ENCODE assay signal across 1 cellular context in the genomic region with DNA sequence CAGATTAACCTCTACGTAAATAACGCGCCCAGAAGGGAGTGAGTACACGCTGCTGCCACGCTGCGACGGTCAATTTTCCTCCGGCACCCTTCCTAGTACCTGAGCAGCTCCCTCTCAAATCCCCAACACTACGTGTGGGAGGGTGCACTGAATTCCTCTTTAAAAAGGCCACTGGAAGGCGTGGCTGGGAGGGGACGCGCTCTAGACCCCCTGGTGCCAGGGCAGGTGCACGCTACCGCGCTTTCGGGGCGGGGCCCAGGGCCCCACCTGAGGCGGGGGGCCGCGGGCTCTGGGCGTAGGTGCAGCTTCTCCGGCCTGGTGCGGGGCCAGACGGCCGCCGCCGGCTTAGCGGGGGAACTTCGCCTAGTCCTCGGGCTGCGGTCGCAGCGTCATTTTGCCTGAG.
TF ChIP-seq lines count a peak whose summit lies in the region.

No MANE protein-coding gene starts in this region.

TF ChIP-seq in K562, 482 proteins besides CTCF, POLR2A, EP300 and RAD21 (continued from another document):
- TF ChIP-seq, protein P1, sequence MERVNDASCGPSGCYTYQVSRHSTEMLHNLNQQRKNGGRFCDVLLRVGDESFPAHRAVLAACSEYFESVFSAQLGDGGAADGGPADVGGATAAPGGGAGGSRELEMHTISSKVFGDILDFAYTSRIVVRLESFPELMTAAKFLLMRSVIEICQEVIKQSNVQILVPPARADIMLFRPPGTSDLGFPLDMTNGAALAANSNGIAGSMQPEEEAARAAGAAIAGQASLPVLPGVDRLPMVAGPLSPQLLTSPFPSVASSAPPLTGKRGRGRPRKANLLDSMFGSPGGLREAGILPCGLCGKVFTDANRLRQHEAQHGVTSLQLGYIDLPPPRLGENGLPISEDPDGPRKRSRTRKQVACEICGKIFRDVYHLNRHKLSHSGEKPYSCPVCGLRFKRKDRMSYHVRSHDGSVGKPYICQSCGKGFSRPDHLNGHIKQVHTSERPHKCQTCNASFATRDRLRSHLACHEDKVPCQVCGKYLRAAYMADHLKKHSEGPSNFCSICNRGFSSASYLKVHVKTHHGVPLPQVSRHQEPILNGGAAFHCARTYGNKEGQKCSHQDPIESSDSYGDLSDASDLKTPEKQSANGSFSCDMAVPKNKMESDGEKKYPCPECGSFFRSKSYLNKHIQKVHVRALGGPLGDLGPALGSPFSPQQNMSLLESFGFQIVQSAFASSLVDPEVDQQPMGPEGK (CRISPR knock-in tag; IDR thresholded peaks at IDR 0.05; ENCODE audit: borderline replicate concordance): 0 out of 2 replicates have a peak, but pooled peaks have one; percentile 17
- TF ChIP-seq, protein P2, sequence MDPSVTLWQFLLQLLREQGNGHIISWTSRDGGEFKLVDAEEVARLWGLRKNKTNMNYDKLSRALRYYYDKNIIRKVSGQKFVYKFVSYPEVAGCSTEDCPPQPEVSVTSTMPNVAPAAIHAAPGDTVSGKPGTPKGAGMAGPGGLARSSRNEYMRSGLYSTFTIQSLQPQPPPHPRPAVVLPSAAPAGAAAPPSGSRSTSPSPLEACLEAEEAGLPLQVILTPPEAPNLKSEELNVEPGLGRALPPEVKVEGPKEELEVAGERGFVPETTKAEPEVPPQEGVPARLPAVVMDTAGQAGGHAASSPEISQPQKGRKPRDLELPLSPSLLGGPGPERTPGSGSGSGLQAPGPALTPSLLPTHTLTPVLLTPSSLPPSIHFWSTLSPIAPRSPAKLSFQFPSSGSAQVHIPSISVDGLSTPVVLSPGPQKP (CRISPR knock-in tag; IDR thresholded peaks at IDR 0.05): no peak
- TF ChIP-seq, protein P3, sequence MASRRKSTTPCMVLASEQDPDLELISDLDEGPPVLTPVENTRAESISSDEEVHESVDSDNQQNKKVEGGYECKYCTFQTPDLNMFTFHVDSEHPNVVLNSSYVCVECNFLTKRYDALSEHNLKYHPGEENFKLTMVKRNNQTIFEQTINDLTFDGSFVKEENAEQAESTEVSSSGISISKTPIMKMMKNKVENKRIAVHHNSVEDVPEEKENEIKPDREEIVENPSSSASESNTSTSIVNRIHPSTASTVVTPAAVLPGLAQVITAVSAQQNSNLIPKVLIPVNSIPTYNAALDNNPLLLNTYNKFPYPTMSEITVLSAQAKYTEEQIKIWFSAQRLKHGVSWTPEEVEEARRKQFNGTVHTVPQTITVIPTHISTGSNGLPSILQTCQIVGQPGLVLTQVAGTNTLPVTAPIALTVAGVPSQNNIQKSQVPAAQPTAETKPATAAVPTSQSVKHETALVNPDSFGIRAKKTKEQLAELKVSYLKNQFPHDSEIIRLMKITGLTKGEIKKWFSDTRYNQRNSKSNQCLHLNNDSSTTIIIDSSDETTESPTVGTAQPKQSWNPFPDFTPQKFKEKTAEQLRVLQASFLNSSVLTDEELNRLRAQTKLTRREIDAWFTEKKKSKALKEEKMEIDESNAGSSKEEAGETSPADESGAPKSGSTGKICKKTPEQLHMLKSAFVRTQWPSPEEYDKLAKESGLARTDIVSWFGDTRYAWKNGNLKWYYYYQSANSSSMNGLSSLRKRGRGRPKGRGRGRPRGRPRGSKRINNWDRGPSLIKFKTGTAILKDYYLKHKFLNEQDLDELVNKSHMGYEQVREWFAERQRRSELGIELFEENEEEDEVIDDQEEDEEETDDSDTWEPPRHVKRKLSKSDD (conservative IDR thresholded peaks at IDR 0.05; ENCODE audit: low read length): 0 out of 2 replicates have a peak, but pooled peaks have one; percentile 50
- TF ChIP-seq ZFX (CRISPR knock-in tag; IDR thresholded peaks at IDR 0.05) (peak; percentile 89), NFATC3 (IDR thresholded peaks at IDR 0.05) (no peak), SIN3A (IDR thresholded peaks at IDR 0.05; ENCODE audit: borderline replicate concordance in 2 of 2, control insufficient read depth in 1 of 2, low read depth in 2 of 2, low read length in 2 of 2) (0 out of 4 replicates have a peak, but pooled peaks of 1 of the 2 experiments have one; percentile 45), ZNF143 (CRISPR knock-in tag; IDR thresholded peaks at IDR 0.05) (peak; percentile 51; the same call in 1 of the 2 replicates), KLF13 (tag; IDR thresholded peaks at IDR 0.05; ENCODE audit: borderline replicate concordance, low read depth) (0 out of 2 replicates have a peak, but pooled peaks have one; percentile 18), SPI1 (IDR thresholded peaks at IDR 0.05; ENCODE audit: borderline replicate concordance, low read depth, low read length) (no peak), GATAD2A (IDR thresholded peaks at IDR 0.05) (0 out of 2 replicates have a peak, but pooled peaks have one; percentile 7), POLR2B (IDR thresholded peaks at IDR 0.05; ENCODE audit: low read depth, partially characterized antibody) (peak; percentile 46), MYC (IDR thresholded peaks at IDR 0.05; ENCODE audit: low read depth, low read length) (peak; percentile 67; the same call in 1 of the 2 replicates), MYC (CRISPR knock-in tag; IDR thresholded peaks at IDR 0.05; ENCODE audit: borderline replicate concordance, low read depth) (peak; percentile 87; the same call in 1 of the 2 replicates), HDGF (IDR thresholded peaks at IDR 0.05) (no peak), ZNF830 (CRISPR knock-in tag; IDR thresholded peaks at IDR 0.05) (peak; percentile 98), ARID1B (IDR thresholded peaks at IDR 0.05) (no peak), POLR2AphosphoS5 (IDR thresholded peaks at IDR 0.05; ENCODE audit: control insufficient read depth, insufficient read depth, low read depth, low read length) (peak; percentile 13; the same call in 1 of the 2 replicates)
- TF ChIP-seq, protein P4, sequence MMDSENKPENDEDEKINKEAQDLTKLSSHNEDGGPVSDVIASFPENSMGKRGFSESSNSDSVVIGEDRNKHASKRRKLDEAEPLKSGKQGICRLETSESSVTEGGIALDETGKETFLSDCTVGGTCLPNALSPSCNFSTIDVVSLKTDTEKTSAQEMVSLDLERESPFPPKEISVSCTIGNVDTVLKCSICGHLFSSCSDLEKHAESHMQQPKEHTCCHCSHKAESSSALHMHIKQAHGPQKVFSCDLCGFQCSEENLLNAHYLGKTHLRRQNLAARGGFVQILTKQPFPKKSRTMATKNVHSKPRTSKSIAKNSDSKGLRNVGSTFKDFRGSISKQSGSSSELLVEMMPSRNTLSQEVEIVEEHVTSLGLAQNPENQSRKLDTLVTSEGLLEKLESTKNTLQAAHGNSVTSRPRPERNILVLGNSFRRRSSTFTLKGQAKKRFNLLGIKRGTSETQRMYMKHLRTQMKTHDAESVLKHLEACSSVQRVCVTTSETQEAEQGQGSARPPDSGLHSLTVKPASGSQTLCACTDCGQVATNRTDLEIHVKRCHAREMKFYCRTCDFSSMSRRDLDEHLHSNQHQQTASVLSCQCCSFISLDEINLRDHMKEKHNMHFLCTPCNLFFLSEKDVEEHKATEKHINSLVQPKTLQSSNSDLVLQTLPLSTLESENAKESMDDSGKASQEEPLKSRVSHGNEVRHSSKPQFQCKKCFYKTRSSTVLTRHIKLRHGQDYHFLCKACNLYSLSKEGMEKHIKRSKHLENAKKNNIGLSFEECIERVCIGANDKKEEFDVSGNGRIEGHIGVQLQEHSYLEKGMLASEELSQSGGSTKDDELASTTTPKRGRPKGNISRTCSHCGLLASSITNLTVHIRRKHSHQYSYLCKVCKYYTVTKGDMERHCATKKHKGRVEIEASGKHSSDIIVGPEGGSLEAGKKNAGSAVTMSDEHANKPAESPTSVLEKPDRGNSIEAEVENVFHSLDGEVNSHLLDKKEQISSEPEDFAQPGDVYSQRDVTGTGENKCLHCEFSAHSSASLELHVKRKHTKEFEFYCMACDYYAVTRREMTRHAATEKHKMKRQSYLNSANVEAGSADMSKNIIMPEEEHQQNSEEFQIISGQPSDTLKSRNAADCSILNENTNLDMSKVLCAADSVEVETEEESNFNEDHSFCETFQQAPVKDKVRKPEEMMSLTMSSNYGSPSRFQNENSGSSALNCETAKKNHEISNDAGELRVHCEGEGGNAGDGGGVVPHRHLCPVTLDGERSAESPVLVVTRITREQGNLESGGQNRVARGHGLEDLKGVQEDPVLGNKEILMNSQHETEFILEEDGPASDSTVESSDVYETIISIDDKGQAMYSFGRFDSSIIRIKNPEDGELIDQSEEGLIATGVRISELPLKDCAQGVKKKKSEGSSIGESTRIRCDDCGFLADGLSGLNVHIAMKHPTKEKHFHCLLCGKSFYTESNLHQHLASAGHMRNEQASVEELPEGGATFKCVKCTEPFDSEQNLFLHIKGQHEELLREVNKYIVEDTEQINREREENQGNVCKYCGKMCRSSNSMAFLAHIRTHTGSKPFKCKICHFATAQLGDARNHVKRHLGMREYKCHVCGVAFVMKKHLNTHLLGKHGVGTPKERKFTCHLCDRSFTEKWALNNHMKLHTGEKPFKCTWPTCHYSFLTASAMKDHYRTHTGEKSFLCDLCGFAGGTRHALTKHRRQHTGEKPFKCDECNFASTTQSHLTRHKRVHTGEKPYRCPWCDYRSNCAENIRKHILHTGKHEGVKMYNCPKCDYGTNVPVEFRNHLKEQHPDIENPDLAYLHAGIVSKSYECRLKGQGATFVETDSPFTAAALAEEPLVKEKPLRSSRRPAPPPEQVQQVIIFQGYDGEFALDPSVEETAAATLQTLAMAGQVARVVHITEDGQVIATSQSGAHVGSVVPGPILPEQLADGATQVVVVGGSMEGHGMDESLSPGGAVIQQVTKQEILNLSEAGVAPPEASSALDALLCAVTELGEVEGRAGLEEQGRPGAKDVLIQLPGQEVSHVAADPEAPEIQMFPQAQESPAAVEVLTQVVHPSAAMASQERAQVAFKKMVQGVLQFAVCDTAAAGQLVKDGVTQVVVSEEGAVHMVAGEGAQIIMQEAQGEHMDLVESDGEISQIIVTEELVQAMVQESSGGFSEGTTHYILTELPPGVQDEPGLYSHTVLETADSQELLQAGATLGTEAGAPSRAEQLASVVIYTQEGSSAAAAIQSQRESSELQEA (IDR thresholded peaks at IDR 0.05; ENCODE audit: low read depth): no peak
- TF ChIP-seq, protein P5, sequence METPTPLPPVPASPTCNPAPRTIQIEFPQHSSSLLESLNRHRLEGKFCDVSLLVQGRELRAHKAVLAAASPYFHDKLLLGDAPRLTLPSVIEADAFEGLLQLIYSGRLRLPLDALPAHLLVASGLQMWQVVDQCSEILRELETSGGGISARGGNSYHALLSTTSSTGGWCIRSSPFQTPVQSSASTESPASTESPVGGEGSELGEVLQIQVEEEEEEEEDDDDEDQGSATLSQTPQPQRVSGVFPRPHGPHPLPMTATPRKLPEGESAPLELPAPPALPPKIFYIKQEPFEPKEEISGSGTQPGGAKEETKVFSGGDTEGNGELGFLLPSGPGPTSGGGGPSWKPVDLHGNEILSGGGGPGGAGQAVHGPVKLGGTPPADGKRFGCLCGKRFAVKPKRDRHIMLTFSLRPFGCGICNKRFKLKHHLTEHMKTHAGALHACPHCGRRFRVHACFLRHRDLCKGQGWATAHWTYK (CRISPR knock-in tag; IDR thresholded peaks at IDR 0.05): peak; percentile 78
- TF ChIP-seq, protein P6, sequence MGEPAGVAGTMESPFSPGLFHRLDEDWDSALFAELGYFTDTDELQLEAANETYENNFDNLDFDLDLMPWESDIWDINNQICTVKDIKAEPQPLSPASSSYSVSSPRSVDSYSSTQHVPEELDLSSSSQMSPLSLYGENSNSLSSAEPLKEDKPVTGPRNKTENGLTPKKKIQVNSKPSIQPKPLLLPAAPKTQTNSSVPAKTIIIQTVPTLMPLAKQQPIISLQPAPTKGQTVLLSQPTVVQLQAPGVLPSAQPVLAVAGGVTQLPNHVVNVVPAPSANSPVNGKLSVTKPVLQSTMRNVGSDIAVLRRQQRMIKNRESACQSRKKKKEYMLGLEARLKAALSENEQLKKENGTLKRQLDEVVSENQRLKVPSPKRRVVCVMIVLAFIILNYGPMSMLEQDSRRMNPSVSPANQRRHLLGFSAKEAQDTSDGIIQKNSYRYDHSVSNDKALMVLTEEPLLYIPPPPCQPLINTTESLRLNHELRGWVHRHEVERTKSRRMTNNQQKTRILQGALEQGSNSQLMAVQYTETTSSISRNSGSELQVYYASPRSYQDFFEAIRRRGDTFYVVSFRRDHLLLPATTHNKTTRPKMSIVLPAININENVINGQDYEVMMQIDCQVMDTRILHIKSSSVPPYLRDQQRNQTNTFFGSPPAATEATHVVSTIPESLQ (CRISPR knock-in tag; IDR thresholded peaks at IDR 0.05): peak; percentile 69; the same call in 1 of the 2 replicates
- TF ChIP-seq, protein P7, sequence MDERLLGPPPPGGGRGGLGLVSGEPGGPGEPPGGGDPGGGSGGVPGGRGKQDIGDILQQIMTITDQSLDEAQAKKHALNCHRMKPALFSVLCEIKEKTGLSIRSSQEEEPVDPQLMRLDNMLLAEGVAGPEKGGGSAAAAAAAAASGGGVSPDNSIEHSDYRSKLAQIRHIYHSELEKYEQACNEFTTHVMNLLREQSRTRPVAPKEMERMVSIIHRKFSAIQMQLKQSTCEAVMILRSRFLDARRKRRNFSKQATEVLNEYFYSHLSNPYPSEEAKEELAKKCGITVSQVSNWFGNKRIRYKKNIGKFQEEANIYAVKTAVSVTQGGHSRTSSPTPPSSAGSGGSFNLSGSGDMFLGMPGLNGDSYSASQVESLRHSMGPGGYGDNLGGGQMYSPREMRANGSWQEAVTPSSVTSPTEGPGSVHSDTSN (CRISPR knock-in tag; IDR thresholded peaks at IDR 0.05; ENCODE audit: low read depth): no peak
- TF ChIP-seq, protein P7 (tag; conservative IDR thresholded peaks at IDR 0.05; ENCODE audit: low read depth): no peak
- TF ChIP-seq, protein P8, sequence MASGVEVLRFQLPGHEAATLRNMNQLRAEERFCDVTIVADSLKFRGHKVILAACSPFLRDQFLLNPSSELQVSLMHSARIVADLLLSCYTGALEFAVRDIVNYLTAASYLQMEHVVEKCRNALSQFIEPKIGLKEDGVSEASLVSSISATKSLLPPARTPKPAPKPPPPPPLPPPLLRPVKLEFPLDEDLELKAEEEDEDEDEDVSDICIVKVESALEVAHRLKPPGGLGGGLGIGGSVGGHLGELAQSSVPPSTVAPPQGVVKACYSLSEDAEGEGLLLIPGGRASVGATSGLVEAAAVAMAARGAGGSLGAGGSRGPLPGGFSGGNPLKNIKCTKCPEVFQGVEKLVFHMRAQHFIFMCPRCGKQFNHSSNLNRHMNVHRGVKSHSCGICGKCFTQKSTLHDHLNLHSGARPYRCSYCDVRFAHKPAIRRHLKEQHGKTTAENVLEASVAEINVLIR (CRISPR knock-in tag; IDR thresholded peaks at IDR 0.05): no peak
- TF ChIP-seq, protein P9, sequence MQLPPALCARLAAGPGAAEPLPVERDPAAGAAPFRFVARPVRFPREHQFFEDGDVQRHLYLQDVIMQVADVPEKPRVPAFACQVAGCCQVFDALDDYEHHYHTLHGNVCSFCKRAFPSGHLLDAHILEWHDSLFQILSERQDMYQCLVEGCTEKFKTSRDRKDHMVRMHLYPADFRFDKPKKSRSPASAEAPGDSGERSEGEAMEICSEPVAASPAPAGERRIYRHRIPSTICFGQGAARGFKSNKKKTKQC (CRISPR knock-in tag; IDR thresholded peaks at IDR 0.05): peak; percentile 67; the same call in 1 of the 2 replicates
